ENCODE assay signal across 3 cellular contexts in genomic region chr6:130362128-130362527, GRCh38.
TF ChIP-seq lines count a peak whose summit lies in the region.

No MANE protein-coding gene starts in this region.

TF ChIP-seq in HEK293, 187 proteins besides CTCF, POLR2A, EP300 and RAD21:
- TF ChIP-seq ZNF302 (tag by site-specific recombination; IDR thresholded peaks at IDR 0.05; ENCODE audit: low read depth) (no peak), MYNN (tag by site-specific recombination; IDR thresholded peaks at IDR 0.05; ENCODE audit: borderline replicate concordance) (no peak), TSHZ1 (tag by site-specific recombination; IDR thresholded peaks at IDR 0.05; ENCODE audit: borderline replicate concordance) (no peak), REST (tag by site-specific recombination; IDR thresholded peaks at IDR 0.05) (peak; percentile 96), ZFP69B (tag by site-specific recombination; IDR thresholded peaks at IDR 0.05) (0 out of 2 replicates have a peak, but pooled peaks have one; percentile 26)

TF ChIP-seq in H1, 55 proteins besides CTCF, POLR2A, EP300 and RAD21:
- 0 out of 4 replicates have a peak, but pooled peaks have one; percentile 43 to 48 for TF ChIP-seq SIN3A (conservative IDR thresholded peaks at IDR 0.05 in 1 of 2, IDR thresholded peaks at IDR 0.05 in 1 of 2; ENCODE audit: low read depth in 1 of 2, low read length in 2 of 2)
- no peak for TF ChIP-seq SIRT6 (IDR thresholded peaks at IDR 0.05; ENCODE audit: low read length)
TF ChIP-seq in H1: peak in this region for 1.

TF ChIP-seq in liver, 16 proteins besides CTCF, POLR2A, EP300 and RAD21:
- TF ChIP-seq ATF3 (IDR thresholded peaks at IDR 0.05) (no peak), NR2F2 (IDR thresholded peaks at IDR 0.05) (no peak), HNF4G (IDR thresholded peaks at IDR 0.05) (no peak), REST (IDR thresholded peaks at IDR 0.05) (peak; percentile 99)
